13 cellular contexts compared by ENCODE assay signal in the genomic region with DNA sequence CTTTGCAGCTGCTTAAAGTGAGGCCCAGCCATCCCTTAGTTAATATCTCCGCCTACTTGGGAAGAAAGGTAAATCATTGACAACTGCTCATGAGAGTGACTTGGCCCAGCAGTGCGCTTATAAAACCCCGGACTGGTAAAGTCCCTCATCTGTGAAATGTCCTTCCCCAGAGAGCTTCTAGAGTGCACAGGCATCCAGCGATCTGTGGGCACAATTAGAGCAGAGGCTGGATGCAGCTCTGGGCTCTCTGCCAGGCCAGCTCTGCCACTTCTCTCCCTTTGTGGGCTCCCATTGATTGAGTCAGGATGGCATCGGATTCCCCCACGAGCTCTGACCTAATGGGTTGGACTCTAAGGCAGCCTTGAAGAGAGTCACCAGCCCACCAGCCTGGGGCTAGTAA.
DNase-seq lines count a peak whose midpoint lies in the region; ATAC-seq, FAIRE-seq and TF ChIP-seq lines count a peak whose summit lies in the region.
"Had no signal": no experiment of that assay in that cellular context is flagged by ENCODE, and none has a peak within 500 bp of the region (broad histone marks: within the 10 kb centered on the region; RNA-seq: fewer than 3 reads in every experiment).

No MANE protein-coding gene starts in this region.

- intact Hi-C loops in posterior cingulate gyrus (cut with DNase I): no loop called here

- no peak for FAIRE-seq in GM12891 (lab: Jason Lieb, UNC)
- FAIRE-seq: G401.6 had no signal

- no peak for TF ChIP-seq POLR2A in GM12891 (IDR thresholded peaks at IDR 0.05; ENCODE audit: low read depth, low read length)

- DNase-seq in NCI-H1436 (lab: John Stamatoyannopoulos, UW): peak; percentile 44
- no peak for DNase-seq in NCI-H1436 treated with DMSO at 0.1 percent for 48 hours (lab: John Stamatoyannopoulos, UW)
- peak; percentile 86 for DNase-seq in NCI-H1694 treated with DMSO at 0.1 percent for 48 hours (lab: John Stamatoyannopoulos, UW)
- peak; percentile 35 for DNase-seq in epidermal melanocyte (ENCODE audit: insufficient read length, low spot score)
- DNase-seq in posterior cingulate gyrus: peak in 7 of 10 donors; percentile 26 to 90 (median 44)
- DNase-seq in GM12891 (ENCODE audit: insufficient read length, low spot score): no peak
- DNase-seq in stimulated activated CD8-positive, alpha-beta memory T cell treated with anti-CD3 and anti-CD28 coated beads, Interleukin-4, amount 100 ng/mL, for 48 hours: no peak
- DNase-seq: activated CD8-positive, alpha-beta T cell treated with anti-CD3 and anti-CD28 coated beads, Interleukin-2, amount 10 ng/mL, durations not matched to agents 7 days and 5 days; central memory CD4-positive, alpha-beta T cell; MM.1S had no signal

- ATAC-seq in HG03025 (IDR thresholded peaks at IDR 0.05; ENCODE audit: low FRiP score, unreplicated experiment): no peak
- ATAC-seq: activated CD8-positive, alpha-beta T cell treated with anti-CD3 and anti-CD28 coated beads, Interleukin-2, amount 10 ng/mL, durations not matched to agents 7 days and 5 days; sciatic nerve had no signal

TF ChIP-seq in GM12891, 5 proteins besides CTCF, POLR2A, EP300 and RAD21:
- TF ChIP-seq POLR2AphosphoS5 (IDR thresholded peaks at IDR 0.05; ENCODE audit: low read depth, low read length) (no peak), PAX5 (IDR thresholded peaks at IDR 0.05; ENCODE audit: insufficient read depth, low read length, severe bottlenecking) (no peak), TAF1 (IDR thresholded peaks at IDR 0.05; ENCODE audit: low read depth, low read length) (no peak), SPI1 (IDR thresholded peaks at IDR 0.05; ENCODE audit: low read depth, low read length) (no peak), POU2F2 (IDR thresholded peaks at IDR 0.05; ENCODE audit: low read depth, low read length) (no peak)

Comparison
In these comparisons a context has a peak if more than half of its experiments do, and no peak if none do; other contexts are left out.
1. DNase-seq: peak in NCI-H1436 (single experiment), NCI-H1694 treated with DMSO at 0.1 percent for 48 hours (single experiment), epidermal melanocyte (single experiment) and posterior cingulate gyrus (7 of 10); none in NCI-H1436 treated with DMSO at 0.1 percent for 48 hours (single experiment), GM12891 (single experiment) and stimulated activated CD8-positive, alpha-beta memory T cell treated with anti-CD3 and anti-CD28 coated beads, Interleukin-4, amount 100 ng/mL, for 48 hours (single experiment).